Comparison of ENCODE assay signal across 1 cellular context in genomic region chr10:112653215-112653614, GRCh38.
TF ChIP-seq lines count a peak whose summit lies in the region.

No MANE protein-coding gene starts in this region.

TF ChIP-seq in HepG2, 621 proteins besides CTCF, POLR2A, EP300 and RAD21 (continued from another document):
- TF ChIP-seq ZNF646 (CRISPR knock-in tag; IDR thresholded peaks at IDR 0.05) = no peak
- TF ChIP-seq FOXK1 (CRISPR knock-in tag; IDR thresholded peaks at IDR 0.05; ENCODE audit: borderline replicate concordance, low read depth) = no peak
- TF ChIP-seq FOXM1 (CRISPR knock-in tag; IDR thresholded peaks at IDR 0.05) = no peak
- no peak for TF ChIP-seq EHMT2 (IDR thresholded peaks at IDR 0.05; ENCODE audit: borderline replicate concordance, low read depth, low read length)
- TF ChIP-seq SIN3B (IDR thresholded peaks at IDR 0.05; ENCODE audit: low read length) = no peak
- no peak for TF ChIP-seq PRPF4 (IDR thresholded peaks at IDR 0.05; ENCODE audit: low read depth, low read length, poor library complexity, severe bottlenecking)
- TF ChIP-seq RFXAP (CRISPR knock-in tag; IDR thresholded peaks at IDR 0.05; ENCODE audit: borderline replicate concordance) = no peak
- no peak for TF ChIP-seq ZNF335 (CRISPR knock-in tag; IDR thresholded peaks at IDR 0.05)
